18 cellular contexts compared by ENCODE assay signal in the genomic region with DNA sequence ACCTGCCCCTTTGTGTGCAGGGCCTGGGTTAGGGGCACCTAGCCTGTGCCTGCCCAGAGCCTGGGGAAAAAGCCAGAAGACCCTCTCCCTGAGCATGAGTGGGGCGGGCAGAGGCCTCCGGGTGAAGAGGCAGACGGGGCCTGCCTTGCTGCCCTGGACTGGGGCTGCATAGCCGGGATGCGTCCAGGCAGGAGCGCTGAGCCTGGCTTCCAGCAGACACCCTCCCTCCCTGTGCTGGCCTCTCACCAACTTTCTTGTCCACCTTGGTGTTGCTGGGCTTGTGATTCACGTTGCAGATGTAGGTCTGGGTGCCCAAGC.
A peak's percentile ranks its signal among the peaks of the same experiment; 100 is the strongest.
DNase-seq lines count a peak whose midpoint lies in the region; ATAC-seq and TF ChIP-seq lines count a peak whose summit lies in the region.
"Had no signal": no experiment of that assay in that cellular context is flagged by ENCODE, and none has a peak within 500 bp of the region (broad histone marks: within the 10 kb centered on the region; RNA-seq: fewer than 3 reads in every experiment).

No MANE protein-coding gene starts in this region.

- CTCF ChIA-PET in activated CD4-positive, alpha-beta memory T cell treated with anti-CD3 and anti-CD28 coated beads for 36 hours (lab: Charles Lee), result no interaction called here

- no peak overlapping the region for H3K27ac Mint-ChIP-seq in osteocyte (ENCODE audit: unreplicated experiment)
- H3K27ac Mint-ChIP-seq in activated CD4-positive, alpha-beta memory T cell treated with anti-CD3 and anti-CD28 coated beads for 36 hours, result no peak overlapping the region
- H3K27ac Mint-ChIP-seq: CD14-positive monocyte had no signal

- POLR2A ChIA-PET in activated CD4-positive, alpha-beta memory T cell treated with anti-CD3 and anti-CD28 coated beads for 36 hours (lab: Charles Lee), result no interaction called here

- DNase-seq in GM06990 (ENCODE audit: extremely low read depth, insufficient read length), result peak; percentile 46
- peak; percentile 12 for DNase-seq in central memory CD4-positive, alpha-beta T cell
- DNase-seq in osteocyte (ENCODE audit: extremely low spot score, unreplicated experiment), result peak; percentile 75
- no peak for DNase-seq in activated CD4-positive, alpha-beta memory T cell treated with anti-CD3 and anti-CD28 coated beads for 36 hours
- no peak for DNase-seq in DMS153 treated with DMSO at 0.1 percent for 48 hours (lab: John Stamatoyannopoulos, UW; ENCODE audit: unreplicated experiment)
- DNase-seq: DMS 273 treated with DMSO at 0.1 percent for 48 hours, GF-D8, KG1, NCI-H1048, NCI-H146, NCI-H510A treated with DMSO at 0.1 percent for 48 hours, NCI-H82 had no signal

- H3K36me3 Mint-ChIP-seq in osteocyte (ENCODE audit: unreplicated experiment), result no peaks in the 10 kb centered on the region
- H3K36me3 Mint-ChIP-seq in activated CD4-positive, alpha-beta memory T cell treated with anti-CD3 and anti-CD28 coated beads for 36 hours, result no peaks in the 10 kb centered on the region
- H3K36me3 Mint-ChIP-seq: CD14-positive monocyte had no signal

- intact Hi-C loops in activated CD4-positive, alpha-beta memory T cell treated with anti-CD3 and anti-CD28 coated beads for 36 hours (cut with micrococcal nuclease), result loop anchor here (5.0 kb wide), 1 partner anchor 75 kb away; no protein-coding TSS in a partner anchor

- ATAC-seq in GM18517 (IDR thresholded peaks at IDR 0.05; ENCODE audit: unreplicated experiment) (no peak), HG03135 (IDR thresholded peaks at IDR 0.05; ENCODE audit: unreplicated experiment) (no peak)
- ATAC-seq: Right ventricle myocardium inferior had no signal

- peaks cover 39% of the 10 kb centered on the region for H3K36me3 ChIP-seq in GM06990 (ENCODE audit: control insufficient read depth, insufficient read depth, low read length)

- TF ChIP-seq CTCF in GM06990 (IDR thresholded peaks at IDR 0.05; ENCODE audit: insufficient read depth, low read length, poor library complexity, severe bottlenecking) (no peak), osteocyte (IDR thresholded peaks at IDR 0.05) (no peak)

- H3K9me3 Mint-ChIP-seq in osteocyte (ENCODE audit: unreplicated experiment), result peaks cover 3% of the 10 kb centered on the region
- H3K9me3 Mint-ChIP-seq in activated CD4-positive, alpha-beta memory T cell treated with anti-CD3 and anti-CD28 coated beads for 36 hours, result no peaks in the 10 kb centered on the region
- H3K9me3 Mint-ChIP-seq: CD14-positive monocyte had no signal

- peak; percentile 21 for TF ChIP-seq POLR2A in GM18526 (IDR thresholded peaks at IDR 0.05; ENCODE audit: extremely low read depth, insufficient read length)

- no peaks in the 10 kb centered on the region for H3K27me3 ChIP-seq in GM06990 (replicated peaks; ENCODE audit: control insufficient read depth, insufficient read depth, low read length)

- H3K4me1 Mint-ChIP-seq in osteocyte (ENCODE audit: unreplicated experiment), result no peaks in the 10 kb centered on the region
- H3K4me1 Mint-ChIP-seq in activated CD4-positive, alpha-beta memory T cell treated with anti-CD3 and anti-CD28 coated beads for 36 hours (ENCODE audit: low read depth), result no peaks in the 10 kb centered on the region
- H3K4me1 Mint-ChIP-seq: CD14-positive monocyte had no signal

- H3K4me3 Mint-ChIP-seq in osteocyte (ENCODE audit: unreplicated experiment), result no peak overlapping the region
- H3K4me3 Mint-ChIP-seq in activated CD4-positive, alpha-beta memory T cell treated with anti-CD3 and anti-CD28 coated beads for 36 hours, result no peak overlapping the region
- H3K4me3 Mint-ChIP-seq: CD14-positive monocyte had no signal

- no peaks in the 10 kb centered on the region for H3K27me3 Mint-ChIP-seq in osteocyte (ENCODE audit: unreplicated experiment)
- no peaks in the 10 kb centered on the region for H3K27me3 Mint-ChIP-seq in activated CD4-positive, alpha-beta memory T cell treated with anti-CD3 and anti-CD28 coated beads for 36 hours

- H3K4me3 ChIP-seq in GM06990 (replicated peaks; ENCODE audit: low read depth, low read length), result peak overlapping the region; percentile 53
- H3K4me3 ChIP-seq: SK-N-MC had no signal

Comparison
In these comparisons a context has a peak if more than half of its experiments do, and no peak if none do; other contexts are left out.
1. DNase-seq: peak in GM06990 (single experiment), central memory CD4-positive, alpha-beta T cell (single experiment) and osteocyte (single experiment); none in activated CD4-positive, alpha-beta memory T cell treated with anti-CD3 and anti-CD28 coated beads for 36 hours (single experiment) and DMS153 treated with DMSO at 0.1 percent for 48 hours (single experiment).